ENCODE assay signal across 9 cellular contexts in genomic region chr6:43113431-43114260, GRCh38. TPM values are rescaled to one million over a fixed set of nuclear protein-coding genes. Genes with fewer than 3 reads are reported as not detected.
DNase-seq lines count a peak whose midpoint lies in the region; TF ChIP-seq lines count a peak whose summit lies in the region.
"Had no signal": no experiment of that assay in that cellular context is flagged by ENCODE, and none has a peak within 500 bp of the region (broad histone marks: within the 10 kb centered on the region; RNA-seq: fewer than 3 reads in every experiment).

No MANE protein-coding gene starts in this region.

- no peak overlapping the region for H2AFZ ChIP-seq in smooth muscle cell (ENCODE audit: low read depth)

- peak overlapping the region; percentile 75 for H3K4me2 ChIP-seq in smooth muscle cell

- no peak for TF ChIP-seq CTCF in smooth muscle cell (IDR thresholded peaks at IDR 0.05; ENCODE audit: borderline replicate concordance, insufficient read depth, poor library complexity, severe bottlenecking)

- H3K9me3 ChIP-seq in smooth muscle cell (replicated peaks; ENCODE audit: low read depth): no peaks in the 10 kb centered on the region

- peak overlapping the region; percentile 92 for H3K9ac ChIP-seq in smooth muscle cell (ENCODE audit: low read depth)

- WGBS in smooth muscle cell (ENCODE audit: low lambda C conversion rate): 36% methylated on average over 8 of the region's 12 CpGs

- H3K4me1 ChIP-seq in smooth muscle cell (ENCODE audit: low read depth): peaks cover 38% of the 10 kb centered on the region

- DNase-seq in NCI-H2081 (lab: John Stamatoyannopoulos, UW) (peak; percentile 71 to 87), epithelial cell of prostate (ENCODE audit: low read depth, low spot score) (no peak), smooth muscle cell (lab: John Stamatoyannopoulos, UW; ENCODE audit: unreplicated experiment) (no peak), anterior cingulate cortex (lab: John Stamatoyannopoulos, UW) (no peak), activated T-cell treated with anti-CD3 and anti-CD28 coated beads for 4 hours (no peak), DMS114 treated with DMSO at 0.1 percent for 48 hours (lab: John Stamatoyannopoulos, UW; ENCODE audit: unreplicated experiment) (no peak)
- DNase-seq: activated CD4-positive, CD25-positive, alpha-beta regulatory T cell; cerebellar nuclear complex; NCI-H1930 had no signal

- peaks cover 42% of the 10 kb centered on the region for H4K20me1 ChIP-seq in smooth muscle cell (ENCODE audit: low read depth)

- H3K27ac ChIP-seq in epithelial cell of prostate: peak overlapping the region; percentile 71
- H3K27ac ChIP-seq in smooth muscle cell (ENCODE audit: low read depth): peak overlapping the region; percentile 100

- H3K4me3 ChIP-seq in smooth muscle cell: no peak overlapping the region

- no peaks in the 10 kb centered on the region for H3K27me3 ChIP-seq in smooth muscle cell (ENCODE audit: low read depth)

- peaks cover 95% of the 10 kb centered on the region for H3K79me2 ChIP-seq in smooth muscle cell (ENCODE audit: low read depth)

- H3F3A ChIP-seq in smooth muscle cell (ENCODE audit: low read depth): peaks cover 48% of the 10 kb centered on the region

- H3K36me3 ChIP-seq in smooth muscle cell (ENCODE audit: low read depth): no peaks in the 10 kb centered on the region

RNA-seq across cellular contexts. Expression of gene PTK7, which starts 37.5 kb away (rescaled TPM):
- total RNA-seq in smooth muscle cell: 376 and 417 TPM in 2 replicates
- 596 and 598 TPM in 2 replicates for polyA plus RNA-seq in smooth muscle cell

RNA-seq across cellular contexts. Expression of gene KLC4, which starts 54.2 kb away (rescaled TPM):
- total RNA-seq in smooth muscle cell: 13.2 and 20.0 TPM in 2 replicates
- polyA plus RNA-seq in smooth muscle cell: 25.3 and 25.7 TPM in 2 replicates

RNA-seq across cellular contexts. Expression of gene MRPL2, which starts 54.4 kb away (rescaled TPM):
- 16.4 and 24.0 TPM in 2 replicates for total RNA-seq in smooth muscle cell
- polyA plus RNA-seq in smooth muscle cell: 112 and 125 TPM in 2 replicates

RNA-seq across cellular contexts. Expression of gene SRF, which starts 57.4 kb away (rescaled TPM):
- 20.6 and 22.9 TPM in 2 replicates for total RNA-seq in smooth muscle cell
- 6.8 and 9.3 TPM in 2 replicates for polyA plus RNA-seq in smooth muscle cell

RNA-seq across cellular contexts. Expression of gene CUL7, which starts 60.0 kb away (rescaled TPM):
- 36.9 and 51.4 TPM in 2 replicates for total RNA-seq in smooth muscle cell
- 48.7 and 49.6 TPM in 2 replicates for polyA plus RNA-seq in smooth muscle cell

Comparison
In these comparisons a context has a peak if more than half of its experiments do, and no peak if none do; other contexts are left out.
1. DNase-seq: peak in NCI-H2081 (2 of 2); none in epithelial cell of prostate (single experiment), smooth muscle cell (single experiment), anterior cingulate cortex (0 of 58), activated T-cell treated with anti-CD3 and anti-CD28 coated beads for 4 hours (single experiment) and DMS114 treated with DMSO at 0.1 percent for 48 hours (single experiment).